In the genomic region with DNA sequence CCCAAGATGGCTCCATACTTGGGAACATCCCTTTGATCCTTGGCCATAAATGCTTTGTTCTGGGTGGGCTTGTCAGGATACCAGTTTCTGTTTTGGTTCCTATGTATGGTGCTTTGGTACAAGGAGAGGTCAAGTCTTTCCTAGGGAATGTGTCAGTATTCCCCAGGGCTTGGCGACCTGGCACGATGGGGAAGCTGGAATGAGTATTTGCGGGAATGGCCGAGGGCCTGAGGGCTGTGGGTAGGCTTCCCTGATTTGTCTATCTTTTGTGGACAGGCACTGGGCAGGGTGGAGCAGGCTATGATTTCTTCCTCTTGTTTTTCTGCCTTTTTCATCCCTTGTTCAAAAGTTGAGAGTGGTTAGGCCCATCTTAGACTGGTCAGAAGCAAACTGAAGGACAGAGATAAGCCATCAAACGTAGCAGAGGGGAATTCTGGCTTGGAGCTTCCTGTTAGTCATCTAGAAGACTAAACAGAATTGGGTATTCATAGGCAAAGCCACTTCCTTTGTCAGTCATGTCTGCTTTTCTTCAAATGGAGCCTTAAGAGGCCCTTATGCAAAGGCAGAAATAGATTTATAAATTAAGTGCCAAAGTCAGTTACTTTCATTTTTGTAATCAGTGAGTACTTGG, we compare ENCODE assay signal across 8 cellular contexts. TPM values are rescaled to one million over a fixed set of nuclear protein-coding genes. Genes with fewer than 3 reads are reported as not detected.
DNase-seq lines count a peak whose midpoint lies in the region; ATAC-seq, FAIRE-seq and TF ChIP-seq lines count a peak whose summit lies in the region.

No MANE protein-coding gene starts in this region.

- no peaks in the 10 kb centered on the region for H3K27me3 ChIP-seq in CD8-positive, alpha-beta T cell (ENCODE audit: insufficient read depth, low read length)
- no peaks in the 10 kb centered on the region for H3K27me3 ChIP-seq in small intestine (ENCODE audit: control insufficient read depth in 2 of 2, insufficient read depth in 2 of 2, low read length in 2 of 2)
- H3K27me3 ChIP-seq in testis = no peaks in the 10 kb centered on the region

- H3K4me3 Mint-ChIP-seq in CD8-positive, alpha-beta T cell = peak overlapping the region; percentile 66
- H3K4me3 Mint-ChIP-seq in activated naive CD8-positive, alpha-beta T cell treated with anti-CD3 and anti-CD28 coated beads for 36 hours = peak overlapping the region; percentile 49

- TF ChIP-seq POLR2A in testis (IDR thresholded peaks at IDR 0.05) = no peak

- no peak overlapping the region for H3K4me3 ChIP-seq in CD8-positive, alpha-beta T cell (ENCODE audit: low read depth, low read length)
- no peak overlapping the region for H3K4me3 ChIP-seq in small intestine (ENCODE audit: low read depth in 1 of 2, low read length in 2 of 2)
- H3K4me3 ChIP-seq in testis = no peak overlapping the region

- H3K27me3 Mint-ChIP-seq in CD8-positive, alpha-beta T cell (ENCODE audit: low read depth) = no peaks in the 10 kb centered on the region
- no peaks in the 10 kb centered on the region for H3K27me3 Mint-ChIP-seq in activated naive CD8-positive, alpha-beta T cell treated with anti-CD3 and anti-CD28 coated beads for 36 hours

- 66 to 76% (median 67%) methylated on average over 5 of the region's 5 CpGs for WGBS in small intestine, 3 donors
- WGBS in testis, 2 donors = 76 to 80% methylated on average over 5 of the region's 5 CpGs

- CTCF ChIA-PET in CD8-positive, alpha-beta T cell (lab: Charles Lee) = interaction anchor here (1.6 kb wide), 1 partner anchor 10 kb away, joined by 4 read pairs; no protein-coding TSS in a partner anchor

- H3K36me3 Mint-ChIP-seq in CD8-positive, alpha-beta T cell = peaks cover 69% of the 10 kb centered on the region
- H3K36me3 Mint-ChIP-seq in activated naive CD8-positive, alpha-beta T cell treated with anti-CD3 and anti-CD28 coated beads for 36 hours = peaks cover 60% of the 10 kb centered on the region

- H3K9me3 Mint-ChIP-seq in CD8-positive, alpha-beta T cell = no peaks in the 10 kb centered on the region
- H3K9me3 Mint-ChIP-seq in activated naive CD8-positive, alpha-beta T cell treated with anti-CD3 and anti-CD28 coated beads for 36 hours = no peaks in the 10 kb centered on the region

- intact Hi-C loops in CD8-positive, alpha-beta T cell (cut with DNase I, micrococcal nuclease) = loop anchor here in 1 of 2 experiments (5.0 kb wide), 1 partner anchor 69 kb away; a partner anchor contains a TSS
- intact Hi-C loops in testis (cut with DNase I; ENCODE audit: low total_unique reads) = no loop called here

- peaks cover 99% of the 10 kb centered on the region for H3K4me1 Mint-ChIP-seq in CD8-positive, alpha-beta T cell (ENCODE audit: low read depth)
- H3K4me1 Mint-ChIP-seq in activated naive CD8-positive, alpha-beta T cell treated with anti-CD3 and anti-CD28 coated beads for 36 hours = peaks cover 93% of the 10 kb centered on the region

- no peaks in the 10 kb centered on the region for H3K9me3 ChIP-seq in CD8-positive, alpha-beta T cell (ENCODE audit: low read length)
- H3K9me3 ChIP-seq in small intestine (ENCODE audit: control insufficient read depth, low read depth) (no peaks in the 10 kb centered on the region), testis (no peaks in the 10 kb centered on the region)

- DNase-seq in CD8-positive, alpha-beta T cell = no peak
- no peak for DNase-seq in activated naive CD8-positive, alpha-beta T cell treated with anti-CD3 and anti-CD28 coated beads for 36 hours
- DNase-seq in small intestine = no peak
- DNase-seq in stimulated activated naive CD4-positive, alpha-beta T cell treated with Interleukin-2 at 50 U/mL for 16 hours (lab: John Stamatoyannopoulos, UW) = no peak
- no peak for DNase-seq in testis
- no peak for DNase-seq in NCI-H2227 treated with DMSO at 0.1 percent for 48 hours (lab: John Stamatoyannopoulos, UW)

- POLR2A ChIA-PET in CD8-positive, alpha-beta T cell (lab: Charles Lee) = interaction anchor here (2.7 kb wide), 1 partner anchor 12 kb away, joined by 14 read pairs; a partner anchor contains a TSS

- peak overlapping the region; percentile 92 for H3K27ac Mint-ChIP-seq in CD8-positive, alpha-beta T cell
- H3K27ac Mint-ChIP-seq in activated naive CD8-positive, alpha-beta T cell treated with anti-CD3 and anti-CD28 coated beads for 36 hours = peak overlapping the region; percentile 88

- H3K4me1 ChIP-seq in CD8-positive, alpha-beta T cell (ENCODE audit: insufficient read depth, low read length) = peaks cover 84% of the 10 kb centered on the region
- H3K4me1 ChIP-seq in small intestine (ENCODE audit: control insufficient read depth in 2 of 2, insufficient read depth in 1 of 2, low read depth in 1 of 2, low read length in 1 of 2) (no peaks in the 10 kb centered on the region), testis (peaks cover 14% of the 10 kb centered on the region)

- no peak for TF ChIP-seq CTCF in CD8-positive, alpha-beta T cell (IDR thresholded peaks at IDR 0.05)
- no peak for TF ChIP-seq CTCF in testis (IDR thresholded peaks at IDR 0.05)

- no peak for FAIRE-seq in small intestine (lab: Jason Lieb, UNC)

- peaks cover 13% of the 10 kb centered on the region for H3K36me3 ChIP-seq in CD8-positive, alpha-beta T cell (ENCODE audit: insufficient read depth, low read length)
- H3K36me3 ChIP-seq in small intestine (ENCODE audit: control insufficient read depth in 2 of 2, insufficient read depth in 2 of 2, low read length in 2 of 2) (no peaks in the 10 kb centered on the region), testis (ENCODE audit: low read depth, missing control alignments) (no peaks in the 10 kb centered on the region)

- no peak overlapping the region for H3K27ac ChIP-seq in CD8-positive, alpha-beta T cell (ENCODE audit: low read depth, low read length)
- H3K27ac ChIP-seq in small intestine (ENCODE audit: low read depth in 1 of 2, low read length in 1 of 2) (peak overlapping the region; percentile 21 to 38), testis (no peak overlapping the region)

- ATAC-seq in CD8-positive, alpha-beta T cell = peak; percentile 64
- ATAC-seq in GM19397 (IDR thresholded peaks at IDR 0.05; ENCODE audit: unreplicated experiment) (peak; percentile 42), HG03442 (IDR thresholded peaks at IDR 0.05; ENCODE audit: unreplicated experiment) (peak; percentile 52)

RNA-seq across cellular contexts. Expression of a gene that starts 13.7 kb away (rescaled TPM):
- total RNA-seq in CD8-positive, alpha-beta T cell = 100 to 1,000 TPM; 194 to 197 TPM
- 100 to 1,000 TPM; 149 TPM for total RNA-seq in activated naive CD8-positive, alpha-beta T cell treated with anti-CD3 and anti-CD28 coated beads for 36 hours
- polyA plus RNA-seq in small intestine (1 to 10 TPM; 1.3 to 3.8 (median 2.2) TPM), testis (ENCODE audit: insufficient read depth, low read depth, low replicate concordance) (7.3 TPM)
- 1 to 10 TPM; 6.8 to 8.9 TPM for total RNA-seq in testis

Comparison
In these comparisons a context has a peak if more than half of its experiments do, and no peak if none do; other contexts are left out.
1. H3K27ac ChIP-seq: peak in small intestine (2 of 2); none in CD8-positive, alpha-beta T cell (single experiment) and testis (0 of 2).
2. RNA of a gene that starts 13.7 kb away (total RNA-seq): 194 to 197 TPM in CD8-positive, alpha-beta T cell and 149 TPM in activated naive CD8-positive, alpha-beta T cell treated with anti-CD3 and anti-CD28 coated beads for 36 hours; 6.8 to 8.9 TPM in testis; every median in the first group is over 10 times any median in the second.
3. Peak in every context shown above with its lines, with median percentiles within 50 percentile points of each other: ATAC-seq.